17 cellular contexts compared by ENCODE assay signal in genomic region chr9:122239722-122240121, GRCh38. TPM values are rescaled to one million over a fixed set of nuclear protein-coding genes. Genes with fewer than 3 reads are reported as not detected.
DNase-seq lines count a peak whose midpoint lies in the region; ATAC-seq and TF ChIP-seq lines count a peak whose summit lies in the region.
"Had no signal": no experiment of that assay in that cellular context is flagged by ENCODE, and none has a peak within 500 bp of the region (broad histone marks: within the 10 kb centered on the region; RNA-seq: fewer than 3 reads in every experiment).

No MANE protein-coding gene starts in this region.

- no peak overlapping the region for H3K4me3 ChIP-seq in heart left ventricle
- no peak overlapping the region for H3K4me3 ChIP-seq in right cardiac atrium (ENCODE audit: low read length)
- H3K4me3 ChIP-seq: A549, GM23338 had no signal

- intact Hi-C loops in heart left ventricle (cut with DNase I) = no loop called here
- intact Hi-C loops in right cardiac atrium (cut with DNase I) = loop anchor here in 1 of 4 donors (10.0 kb wide), 1 partner anchor 85 kb away; the partner anchor contains the start of genes MORN5 and NDUFA8

- H3K9me3 ChIP-seq in heart left ventricle (no peaks in the 10 kb centered on the region), right cardiac atrium (ENCODE audit: control insufficient read depth, low read length) (no peaks in the 10 kb centered on the region)
- H3K9me3 ChIP-seq: A549 had no signal

- WGBS in heart left ventricle, 4 donors = 55 to 64% (median 60%) methylated on average over 5 of the region's 5 CpGs
- 67% methylated on average over 5 of the region's 5 CpGs for WGBS in right cardiac atrium

- DNase-seq in G401 (ENCODE audit: low spot score) (peak; percentile 27), heart left ventricle (peak in 2 of 5 donors; percentile 62 to 68), right cardiac atrium (peak in 1 of 3 donors; percentile 67), pons (ENCODE audit: low spot score) (peak; percentile 48), DMS53 treated with DMSO at 0.1 percent for 48 hours (lab: John Stamatoyannopoulos, UW; ENCODE audit: unreplicated experiment) (no peak), COLO829 (ENCODE audit: low spot score) (no peak)
- DNase-seq: CD8-positive, alpha-beta memory T cell; DMS53; H7 had no signal

- peaks cover 0 to 68% (median 64%) of the 10 kb centered on the region in 9 donors for H3K36me3 ChIP-seq in heart left ventricle

- H3K27ac ChIP-seq in heart left ventricle = no peak overlapping the region
- H3K27ac ChIP-seq in right cardiac atrium (ENCODE audit: low read length) = no peak overlapping the region
- H3K27ac ChIP-seq: A549 had no signal

- ATAC-seq in heart left ventricle (peak; percentile 85 to 98 (median 94)), right cardiac atrium (peak; percentile 73 to 83), HG02759 (IDR thresholded peaks at IDR 0.05; ENCODE audit: unreplicated experiment) (no peak)
- ATAC-seq: A549, GM23338 had no signal

- TF ChIP-seq CTCF in heart left ventricle (IDR thresholded peaks at IDR 0.05) = no peak

- H3K27me3 ChIP-seq in heart left ventricle (no peaks in the 10 kb centered on the region), right cardiac atrium (ENCODE audit: control insufficient read depth, insufficient read depth) (no peaks in the 10 kb centered on the region)

- H3K4me1 ChIP-seq in heart left ventricle = peaks cover 0 to 8% (median 0%) of the 10 kb centered on the region in 12 donors
- H3K4me1 ChIP-seq in right cardiac atrium (ENCODE audit: control insufficient read depth, insufficient read depth, low read length) = no peaks in the 10 kb centered on the region
- H3K4me1 ChIP-seq: A549 had no signal

- TF ChIP-seq POLR2A in heart left ventricle (IDR thresholded peaks at IDR 0.05) = no peak

- in situ Hi-C loops in G401 (cut with HindIII; ENCODE audit: low sequenced_read_pairs) = no loop called here

RNA-seq across cellular contexts. Expression of gene LHX6, which starts 11.0 kb away (rescaled TPM):
- total RNA-seq in G401 (2014; rRNA removed; shearing (Covaris generic)) = 23.9 and 34.8 TPM in 2 replicates
- total RNA-seq in heart left ventricle (10 to 100 TPM in 2 of 9 donors, 1 to 10 TPM in 7; 2.9 to 11.2 (median 6.5) TPM), right cardiac atrium (1 to 10 TPM; 1.2 to 6.4 (median 1.8) TPM)
- polyA plus RNA-seq in heart left ventricle (1 to 10 TPM; 4.5 to 8.4 TPM), right cardiac atrium (2.9 TPM)
- total RNA-seq: CD8-positive, alpha-beta memory T cell; HT-29 had no signal
- polyA plus RNA-seq: AG04450; BJ; CD14-positive monocyte; CD8-positive, alpha-beta memory T cell; IgD-negative memory B cell had no signal

RNA-seq across cellular contexts. Expression of gene RBM18, which starts 24.9 kb away (rescaled TPM):
- 15.7 and 22.4 TPM in 2 replicates for total RNA-seq in G401 (2014; rRNA removed; shearing (Covaris generic))
- total RNA-seq in heart left ventricle (10 to 100 TPM; 24.7 to 49.0 (median 38.4) TPM), right cardiac atrium (10 to 100 TPM; 30.4 to 36.2 (median 33.2) TPM)
- polyA plus RNA-seq in heart left ventricle (10 to 100 TPM in 1 of 2 donors, 1 to 10 TPM in 1; 7.9 to 18.8 TPM), right cardiac atrium (13.8 TPM)

RNA-seq across cellular contexts. Expression of gene MRRF, which starts 25.0 kb away (rescaled TPM):
- total RNA-seq in G401 (2014; rRNA removed; shearing (Covaris generic)) = 36.3 and 88.6 TPM in 2 replicates
- total RNA-seq in heart left ventricle = 10 to 100 TPM; 29.2 to 44.5 (median 36.0) TPM
- 10 to 100 TPM; 27.0 to 48.1 TPM for polyA plus RNA-seq in heart left ventricle
- total RNA-seq in right cardiac atrium = 10 to 100 TPM; 24.9 to 33.8 (median 28.7) TPM
- polyA plus RNA-seq in right cardiac atrium = 23.1 TPM

Comparison
In these comparisons a context has a peak if more than half of its experiments do, and no peak if none do; other contexts are left out.
1. DNase-seq: peak in G401 (single experiment) and pons (single experiment); none in DMS53 treated with DMSO at 0.1 percent for 48 hours (single experiment) and COLO829 (single experiment).